Comparison of ENCODE assay signal across 29 cellular contexts in genomic region chr5:153717287-153717686, GRCh38.
"Had no signal": no experiment of that assay in that cellular context is flagged by ENCODE, and none has a peak within 500 bp of the region (broad histone marks: within the 10 kb centered on the region; RNA-seq: fewer than 3 reads in every experiment).

No MANE protein-coding gene starts in this region.

- H3K79me2 ChIP-seq: parathyroid adenoma had no signal

- H3K9me3 ChIP-seq: ovary, psoas muscle, right lobe of liver, sigmoid colon, thoracic aorta, thyroid gland, tibial nerve, upper lobe of left lung, vagina had no signal

- FAIRE-seq: small intestine, urothelium cell line had no signal

- H3K9ac ChIP-seq: parathyroid adenoma had no signal

- DNase-seq: naive thymus-derived CD8-positive, alpha-beta T cell; nephron progenitor cell; occipital lobe; ovary; posterior cingulate gyrus; psoas muscle; right cardiac atrium; right lobe of liver; sigmoid colon; small intestine; stimulated activated CD4-positive, alpha-beta T cell treated with anti-CD3 and anti-CD28 coated beads, Interleukin-15, amount 100 ng/mL, for 24 hours; stimulated activated CD4-positive, alpha-beta T cell treated with anti-CD3 and anti-CD28 coated beads, Interleukin-2, amount 100 ng/mL, for 24 hours; stimulated activated CD4-positive, alpha-beta T cell treated with anti-CD3 and anti-CD28 coated beads, Interleukin-2, amount 100 ng/mL, for 48 hours; stimulated activated CD4-positive, alpha-beta T cell treated with anti-CD3 and anti-CD28 coated beads, Interleukin-4, amount 100 ng/mL, for 24 hours; stimulated activated naive B cell treated with anti-CD40 and anti-IgM and Interleukin-4, amounts not matched to agents 10 μg/mL and 1 μg/mL and 100 μg/mL, for 72 hours; stimulated activated naive CD4-positive, alpha-beta T cell treated with Interleukin-2 at 50 U/mL for 16 hours; stomach; thyroid gland; trophoblast cell; upper lobe of left lung had no signal

- H3K27ac ChIP-seq: ovary, parathyroid adenoma, psoas muscle, right lobe of liver, sigmoid colon, stomach, thyroid gland, tibial nerve, upper lobe of left lung, vagina had no signal

- H2AFZ ChIP-seq: parathyroid adenoma had no signal

- H3K4me1 Mint-ChIP-seq: naive thymus-derived CD8-positive, alpha-beta T cell; stimulated activated effector memory CD8-positive, alpha-beta T cell treated with anti-CD3 and anti-CD28 coated beads, Interleukin-12 subunit alpha, Interleukin-12 subunit beta, amount 100 ng/mL, for 72 hours; stimulated activated naive B cell treated with anti-CD40 and anti-IgM and Interleukin-4, amounts not matched to agents 10 μg/mL and 1 μg/mL and 100 μg/mL, for 72 hours had no signal

- H3K4me3 Mint-ChIP-seq: naive thymus-derived CD8-positive, alpha-beta T cell; natural killer cell treated with Interleukin-12 subunit alpha and Interleukin-12 subunit beta and Interleukin-15 and Interleukin-18, amount 100 ng/mL, for 72 hours; nephron progenitor cell; stimulated activated effector memory CD8-positive, alpha-beta T cell treated with anti-CD3 and anti-CD28 coated beads, Interleukin-12 subunit alpha, Interleukin-12 subunit beta, amount 100 ng/mL, for 72 hours; stimulated activated naive B cell treated with anti-CD40 and anti-IgM and Interleukin-4, amounts not matched to agents 10 μg/mL and 1 μg/mL and 100 μg/mL, for 72 hours; stimulated activated naive CD8-positive, alpha-beta T cell treated with anti-CD3 and anti-CD28 coated beads, Interleukin-15, Interleukin-2, amounts not matched to agents 100 ng/mL and 50 ng/mL, for 24 hours had no signal

- ATAC-seq: naive thymus-derived CD8-positive, alpha-beta T cell; natural killer cell treated with Interleukin-12 subunit alpha and Interleukin-12 subunit beta and Interleukin-15 and Interleukin-18, amount 100 ng/mL, for 72 hours; psoas muscle; right cardiac atrium; right lobe of liver; stimulated activated effector memory CD8-positive, alpha-beta T cell treated with anti-CD3 and anti-CD28 coated beads, Interleukin-12 subunit alpha, Interleukin-12 subunit beta, amount 100 ng/mL, for 72 hours; stimulated activated naive B cell treated with anti-CD40 and anti-IgM and Interleukin-4, amounts not matched to agents 10 μg/mL and 1 μg/mL and 100 μg/mL, for 72 hours had no signal

- H3K27me3 ChIP-seq: ovary, right lobe of liver, sigmoid colon, stomach, thyroid gland, tibial nerve, upper lobe of left lung, vagina had no signal

- H3K27ac Mint-ChIP-seq: naive thymus-derived CD8-positive, alpha-beta T cell; natural killer cell treated with Interleukin-12 subunit alpha and Interleukin-12 subunit beta and Interleukin-15 and Interleukin-18, amount 100 ng/mL, for 72 hours; nephron progenitor cell; progenitor cell of endocrine pancreas; stimulated activated effector memory CD8-positive, alpha-beta T cell treated with anti-CD3 and anti-CD28 coated beads, Interleukin-12 subunit alpha, Interleukin-12 subunit beta, amount 100 ng/mL, for 72 hours; stimulated activated naive B cell treated with anti-CD40 and anti-IgM and Interleukin-4, amounts not matched to agents 10 μg/mL and 1 μg/mL and 100 μg/mL, for 72 hours; stimulated activated naive CD8-positive, alpha-beta T cell treated with anti-CD3 and anti-CD28 coated beads, Interleukin-15, Interleukin-2, amounts not matched to agents 100 ng/mL and 50 ng/mL, for 24 hours had no signal

- H3K4me1 ChIP-seq: parathyroid adenoma, psoas muscle, right lobe of liver, sigmoid colon, stomach, thyroid gland, tibial nerve, upper lobe of left lung, vagina had no signal

- H3K36me3 Mint-ChIP-seq: naive thymus-derived CD8-positive, alpha-beta T cell; natural killer cell treated with Interleukin-12 subunit alpha and Interleukin-12 subunit beta and Interleukin-15 and Interleukin-18, amount 100 ng/mL, for 72 hours; stimulated activated effector memory CD8-positive, alpha-beta T cell treated with anti-CD3 and anti-CD28 coated beads, Interleukin-12 subunit alpha, Interleukin-12 subunit beta, amount 100 ng/mL, for 72 hours; stimulated activated naive B cell treated with anti-CD40 and anti-IgM and Interleukin-4, amounts not matched to agents 10 μg/mL and 1 μg/mL and 100 μg/mL, for 72 hours had no signal

- H3K36me3 ChIP-seq: ovary, right lobe of liver, sigmoid colon, stomach, thoracic aorta, thyroid gland, tibial nerve, upper lobe of left lung, vagina had no signal

- H3K9me3 Mint-ChIP-seq: natural killer cell treated with Interleukin-12 subunit alpha and Interleukin-12 subunit beta and Interleukin-15 and Interleukin-18, amount 100 ng/mL, for 72 hours; stimulated activated effector memory CD8-positive, alpha-beta T cell treated with anti-CD3 and anti-CD28 coated beads, Interleukin-12 subunit alpha, Interleukin-12 subunit beta, amount 100 ng/mL, for 72 hours; stimulated activated naive B cell treated with anti-CD40 and anti-IgM and Interleukin-4, amounts not matched to agents 10 μg/mL and 1 μg/mL and 100 μg/mL, for 72 hours had no signal

- H3K27me3 Mint-ChIP-seq: progenitor cell of endocrine pancreas; stimulated activated naive B cell treated with anti-CD40 and anti-IgM and Interleukin-4, amounts not matched to agents 10 μg/mL and 1 μg/mL and 100 μg/mL, for 72 hours; stimulated activated naive CD8-positive, alpha-beta T cell treated with anti-CD3 and anti-CD28 coated beads, Interleukin-15, Interleukin-2, amounts not matched to agents 100 ng/mL and 50 ng/mL, for 24 hours had no signal

- H3K4me3 ChIP-seq: ovary, psoas muscle, right lobe of liver, sigmoid colon, stomach, thoracic aorta, thyroid gland, tibial nerve, upper lobe of left lung, vagina had no signal
